In genomic region chr1:238153939-238154338, GRCh38 we compare ENCODE assay signal across 17 cellular contexts.
DNase-seq lines count a peak whose midpoint lies in the region; ATAC-seq and TF ChIP-seq lines count a peak whose summit lies in the region.
"Had no signal": no experiment of that assay in that cellular context is flagged by ENCODE, and none has a peak within 500 bp of the region (broad histone marks: within the 10 kb centered on the region; RNA-seq: fewer than 3 reads in every experiment).

No MANE protein-coding gene starts in this region.

- POLR2A ChIA-PET in naive thymus-derived CD8-positive, alpha-beta T cell (lab: Charles Lee): no interaction called here

- no peak for TF ChIP-seq CTCF in GM20000 (IDR thresholded peaks at IDR 0.05; ENCODE audit: extremely low read depth, missing control alignments)

- H3K9me3 Mint-ChIP-seq in naive thymus-derived CD8-positive, alpha-beta T cell: peaks cover 2 to 26% (median 10%) of the 10 kb centered on the region in 9 donors
- H3K9me3 Mint-ChIP-seq: CD4-positive, alpha-beta T cell had no signal

- H3K27me3 Mint-ChIP-seq in naive thymus-derived CD8-positive, alpha-beta T cell: no peaks in the 10 kb centered on the region
- H3K27me3 Mint-ChIP-seq: CD4-positive, alpha-beta T cell had no signal

- H3K27ac Mint-ChIP-seq in naive thymus-derived CD8-positive, alpha-beta T cell: no peak overlapping the region
- H3K27ac Mint-ChIP-seq: CD14-positive monocyte; CD4-positive, alpha-beta T cell; CD8-positive, alpha-beta memory T cell; HFFc6 had no signal

- H3K4me1 Mint-ChIP-seq in naive thymus-derived CD8-positive, alpha-beta T cell: no peaks in the 10 kb centered on the region
- H3K4me1 Mint-ChIP-seq: CD14-positive monocyte; CD8-positive, alpha-beta memory T cell had no signal

- ATAC-seq in GM18907 (IDR thresholded peaks at IDR 0.05; ENCODE audit: unreplicated experiment) (peak; percentile 51), HG03432 (IDR thresholded peaks at IDR 0.05; ENCODE audit: unreplicated experiment) (peak; percentile 72)
- no peak for ATAC-seq in naive thymus-derived CD8-positive, alpha-beta T cell

- no peak overlapping the region for H3K4me3 Mint-ChIP-seq in naive thymus-derived CD8-positive, alpha-beta T cell
- H3K4me3 Mint-ChIP-seq: CD14-positive monocyte; CD4-positive, alpha-beta T cell; CD8-positive, alpha-beta memory T cell; HFFc6 had no signal

- peak; percentile 27 for DNase-seq in kidney tubule cell (ENCODE audit: low spot score)
- peak; percentile 22 for DNase-seq in retina
- DNase-seq in naive thymus-derived CD8-positive, alpha-beta T cell: no peak
- DNase-seq in effector CD4-positive, alpha-beta T cell: no peak
- DNase-seq in stimulated activated CD8-positive, alpha-beta memory T cell treated with anti-CD3 and anti-CD28 coated beads, Interleukin-4, amount 100 ng/mL, for 48 hours: no peak
- no peak for DNase-seq in GM20000 (ENCODE audit: low spot score)
- DNase-seq: CD4-positive, alpha-beta T cell; CD8-positive, alpha-beta memory T cell; DMS 273 treated with DMSO at 0.1 percent for 48 hours; DMS53; DMS79 treated with DMSO at 0.1 percent for 48 hours; GF-D8; GOT3; HFFc6 had no signal

- H3K36me3 Mint-ChIP-seq in naive thymus-derived CD8-positive, alpha-beta T cell: no peaks in the 10 kb centered on the region
- H3K36me3 Mint-ChIP-seq: CD14-positive monocyte; CD8-positive, alpha-beta memory T cell had no signal

Comparison
In these comparisons a context has a peak if more than half of its experiments do, and no peak if none do; other contexts are left out.
1. ATAC-seq: peak in GM18907 (single experiment) and HG03432 (single experiment); none in naive thymus-derived CD8-positive, alpha-beta T cell (0 of 2).
2. DNase-seq: peak in kidney tubule cell (single experiment) and retina (single experiment); none in naive thymus-derived CD8-positive, alpha-beta T cell (0 of 10), effector CD4-positive, alpha-beta T cell (single experiment), stimulated activated CD8-positive, alpha-beta memory T cell treated with anti-CD3 and anti-CD28 coated beads, Interleukin-4, amount 100 ng/mL, for 48 hours (single experiment) and GM20000 (single experiment).